ENCODE assay signal across 11 cellular contexts in the genomic region with DNA sequence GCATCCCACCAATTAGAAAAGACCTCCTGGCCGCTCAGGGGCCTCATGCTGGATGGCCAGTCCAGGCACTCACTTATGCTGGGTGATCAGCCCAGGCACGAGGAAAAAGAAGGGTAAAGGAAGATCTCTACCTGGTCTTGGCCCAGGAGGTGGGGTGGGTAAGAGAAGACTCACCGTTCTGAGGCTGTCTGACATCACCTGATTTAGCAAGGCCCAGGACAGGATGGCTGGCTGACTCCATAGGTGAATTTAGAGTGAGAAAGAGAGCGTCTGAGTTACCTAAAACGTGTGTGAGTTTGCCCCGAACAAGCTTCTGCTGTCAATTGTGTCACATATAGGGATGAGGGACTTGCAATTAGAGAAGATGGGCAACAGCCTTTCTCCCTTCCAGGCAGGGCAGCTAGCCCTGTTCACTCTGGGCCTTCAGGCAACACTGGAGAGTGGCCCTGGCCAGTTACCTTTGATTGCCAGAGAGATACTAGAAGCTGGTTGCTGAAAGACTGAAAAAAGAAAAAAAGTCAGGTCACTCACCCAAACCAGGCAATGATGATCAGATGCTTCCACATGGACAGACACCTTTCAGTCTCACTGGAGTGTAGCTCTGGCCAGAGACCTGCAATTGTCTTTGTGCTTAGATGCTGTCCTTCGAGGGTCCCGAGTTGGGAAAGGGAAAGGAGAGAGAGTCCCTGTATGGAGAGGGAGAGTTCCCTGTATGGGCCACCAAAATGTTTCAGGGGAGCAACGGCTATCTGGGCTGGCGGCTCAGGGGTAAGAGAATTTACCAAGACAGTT. TPM values are rescaled to one million over a fixed set of nuclear protein-coding genes. Genes with fewer than 3 reads are reported as not detected.
DNase-seq lines count a peak whose midpoint lies in the region; ATAC-seq and TF ChIP-seq lines count a peak whose summit lies in the region.
"Had no signal": no experiment of that assay in that cellular context is flagged by ENCODE, and none has a peak within 500 bp of the region (broad histone marks: within the 10 kb centered on the region; RNA-seq: fewer than 3 reads in every experiment).

No MANE protein-coding gene starts in this region.

- no peaks in the 10 kb centered on the region for H3K27me3 ChIP-seq in esophagus (ENCODE audit: control insufficient read depth in 1 of 2, insufficient read depth in 2 of 2, low read length in 2 of 2)
- H3K27me3 ChIP-seq in ovary, result no peaks in the 10 kb centered on the region

- peaks cover 4 to 7% of the 10 kb centered on the region in 2 donors for H3K4me1 ChIP-seq in esophagus (ENCODE audit: control insufficient read depth in 2 of 2, insufficient read depth in 2 of 2, low read length in 1 of 2)
- H3K4me1 ChIP-seq in ovary (ENCODE audit: insufficient read depth), result peaks cover 20% of the 10 kb centered on the region

- H3K4me3 Mint-ChIP-seq in natural killer cell treated with Interleukin-12 subunit alpha and Interleukin-12 subunit beta and Interleukin-15 and Interleukin-18, amount 100 ng/mL, for 72 hours, result no peak overlapping the region
- H3K4me3 Mint-ChIP-seq in natural killer cell, result no peak overlapping the region
- H3K4me3 Mint-ChIP-seq: CD8-positive, alpha-beta T cell; central memory CD8-positive, alpha-beta T cell had no signal

- 90% methylated on average over 10 of the region's 10 CpGs for WGBS in esophagus, 2 donors
- 78% methylated on average over 10 of the region's 10 CpGs for WGBS in ovary, 3 donors

- TF ChIP-seq POLR2A in ovary (IDR thresholded peaks at IDR 0.05), result no peak

- H3K4me3 ChIP-seq in esophagus (ENCODE audit: low read depth in 1 of 2, low read length in 2 of 2), result no peak overlapping the region
- no peak overlapping the region for H3K4me3 ChIP-seq in ovary

- peak overlapping the region; percentile 38 for H3K27ac Mint-ChIP-seq in natural killer cell treated with Interleukin-12 subunit alpha and Interleukin-12 subunit beta and Interleukin-15 and Interleukin-18, amount 100 ng/mL, for 72 hours
- no peak overlapping the region for H3K27ac Mint-ChIP-seq in natural killer cell
- H3K27ac Mint-ChIP-seq: CD8-positive, alpha-beta T cell had no signal

- no peaks in the 10 kb centered on the region for H3K9me3 Mint-ChIP-seq in natural killer cell treated with Interleukin-12 subunit alpha and Interleukin-12 subunit beta and Interleukin-15 and Interleukin-18, amount 100 ng/mL, for 72 hours
- H3K9me3 Mint-ChIP-seq in natural killer cell, result no peaks in the 10 kb centered on the region
- H3K9me3 Mint-ChIP-seq: CD8-positive, alpha-beta T cell; central memory CD8-positive, alpha-beta T cell had no signal

- H3K4me1 Mint-ChIP-seq in natural killer cell treated with Interleukin-12 subunit alpha and Interleukin-12 subunit beta and Interleukin-15 and Interleukin-18, amount 100 ng/mL, for 72 hours (ENCODE audit: low read depth in 2 of 2), result peaks cover 28 to 31% of the 10 kb centered on the region in 2 donors
- peaks cover 7 to 9% of the 10 kb centered on the region in 2 donors for H3K4me1 Mint-ChIP-seq in natural killer cell

- H3K9me3 ChIP-seq in esophagus (ENCODE audit: control insufficient read depth in 2 of 2, insufficient read depth in 1 of 2, low read depth in 1 of 2, low read length in 1 of 2) (no peaks in the 10 kb centered on the region), ovary (no peaks in the 10 kb centered on the region)

- TF ChIP-seq CTCF in natural killer cell (IDR thresholded peaks at IDR 0.05) (no peak), ovary (IDR thresholded peaks at IDR 0.05) (no peak)

- ATAC-seq in natural killer cell treated with Interleukin-12 subunit alpha and Interleukin-12 subunit beta and Interleukin-15 and Interleukin-18, amount 100 ng/mL, for 72 hours, result no peak
- ATAC-seq in natural killer cell, result no peak
- ATAC-seq in GM21381 (IDR thresholded peaks at IDR 0.05; ENCODE audit: unreplicated experiment), result no peak
- ATAC-seq: CD8-positive, alpha-beta T cell had no signal

- no peaks in the 10 kb centered on the region for H3K36me3 ChIP-seq in esophagus (ENCODE audit: control insufficient read depth in 2 of 2, insufficient read depth in 2 of 2, low read length in 1 of 2)
- no peaks in the 10 kb centered on the region for H3K36me3 ChIP-seq in ovary

- H3K27me3 Mint-ChIP-seq in natural killer cell treated with Interleukin-12 subunit alpha and Interleukin-12 subunit beta and Interleukin-15 and Interleukin-18, amount 100 ng/mL, for 72 hours, result peaks cover 0 to 6% of the 10 kb centered on the region in 2 donors
- H3K27me3 Mint-ChIP-seq in natural killer cell (ENCODE audit: low read depth in 2 of 2), result peaks cover 0 to 10% of the 10 kb centered on the region in 2 donors
- H3K27me3 Mint-ChIP-seq: central memory CD8-positive, alpha-beta T cell had no signal

- peak overlapping the region; percentile 37 to 48 for H3K27ac ChIP-seq in esophagus (ENCODE audit: low read depth in 2 of 2, low read length in 1 of 2)
- peak overlapping the region; percentile 9 to 76 for H3K27ac ChIP-seq in ovary

- no peak for TF ChIP-seq EP300 in ovary (IDR thresholded peaks at IDR 0.05)

- no peaks in the 10 kb centered on the region for H3K36me3 Mint-ChIP-seq in natural killer cell treated with Interleukin-12 subunit alpha and Interleukin-12 subunit beta and Interleukin-15 and Interleukin-18, amount 100 ng/mL, for 72 hours
- H3K36me3 Mint-ChIP-seq in natural killer cell, result no peaks in the 10 kb centered on the region
- H3K36me3 Mint-ChIP-seq: CD8-positive, alpha-beta T cell had no signal

- no peak for DNase-seq in natural killer cell treated with Interleukin-12 subunit alpha and Interleukin-12 subunit beta and Interleukin-15 and Interleukin-18, amount 100 ng/mL, for 72 hours (ENCODE audit: low spot score)
- DNase-seq in natural killer cell (no peak), ovary (peak in 1 of 5 donors; percentile 37), UCSD-AML1 (lab: John Stamatoyannopoulos, UW; ENCODE audit: unreplicated experiment) (no peak), NCI-H2227 (lab: John Stamatoyannopoulos, UW; ENCODE audit: unreplicated experiment) (no peak), epidermal melanocyte (ENCODE audit: insufficient read length, low spot score) (no peak)
- DNase-seq: CD8-positive, alpha-beta T cell; NCI-H2081 treated with DMSO at 0.1 percent for 48 hours had no signal

- intact Hi-C loops in natural killer cell (cut with micrococcal nuclease), result no loop called here
- intact Hi-C loops in ovary (cut with DNase I), result loop anchor here in 2 of 4 donors (5.0 kb wide), 1 partner anchor 38 kb away; a partner anchor contains a TSS

RNA-seq across cellular contexts. Expression of a gene that starts 35.7 kb away (rescaled TPM):
- total RNA-seq in natural killer cell treated with Interleukin-12 subunit alpha and Interleukin-12 subunit beta and Interleukin-15 and Interleukin-18, amount 100 ng/mL, for 72 hours, result 100 to 1,000 TPM; 128 to 346 TPM
- 100 to 1,000 TPM in 1 of 3 donors, 10 to 100 TPM in 2; 39.7 to 105 (median 66.5) TPM for total RNA-seq in natural killer cell
- polyA plus RNA-seq in esophagus, result 100 to 1,000 TPM; 178 to 187 TPM
- 100 to 1,000 TPM in 1 of 7 donors, 10 to 100 TPM in 5, 1 to 10 TPM in 1; 9.7 to 221 (median 20.6) TPM for total RNA-seq in ovary
- polyA plus RNA-seq in ovary, result 10 to 100 TPM; 16.1 to 30.6 TPM

RNA-seq across cellular contexts. Expression of a gene that starts 37.6 kb away (rescaled TPM):
- 100 to 1,000 TPM; 219 to 319 TPM for total RNA-seq in natural killer cell treated with Interleukin-12 subunit alpha and Interleukin-12 subunit beta and Interleukin-15 and Interleukin-18, amount 100 ng/mL, for 72 hours
- total RNA-seq in natural killer cell (100 to 1,000 TPM in 1 of 3 donors, 10 to 100 TPM in 2; 73.1 to 113 (median 94.2) TPM), ovary (100 to 1,000 TPM in 6 of 7 donors, 10 to 100 TPM in 1; 64.1 to 154 (median 116) TPM)
- polyA plus RNA-seq in esophagus (10 to 100 TPM; 80.9 to 87.0 TPM), ovary (100 to 1,000 TPM; 124 to 180 TPM)

RNA-seq across cellular contexts. Expression of a gene that starts 59.9 kb away (rescaled TPM):
- 1,000 to 10,000 TPM in 1 of 2 donors, 100 to 1,000 TPM in 1; 938 to 1,043 TPM for total RNA-seq in natural killer cell treated with Interleukin-12 subunit alpha and Interleukin-12 subunit beta and Interleukin-15 and Interleukin-18, amount 100 ng/mL, for 72 hours
- total RNA-seq in natural killer cell, result 100 to 1,000 TPM; 121 to 168 (median 127) TPM
- 100 to 1,000 TPM; 142 to 313 TPM for polyA plus RNA-seq in esophagus
- total RNA-seq in ovary, result 100 to 1,000 TPM; 242 to 697 (median 630) TPM
- polyA plus RNA-seq in ovary, result 100 to 1,000 TPM; 370 to 772 TPM

Comparison
In these comparisons a context has a peak if more than half of its experiments do, and no peak if none do; other contexts are left out.
1. H3K27ac Mint-ChIP-seq: peak in natural killer cell treated with Interleukin-12 subunit alpha and Interleukin-12 subunit beta and Interleukin-15 and Interleukin-18, amount 100 ng/mL, for 72 hours (2 of 2); none in natural killer cell (0 of 2).